In genomic region chr3:71389911-71390573, GRCh38 we compare ENCODE assay signal across 8 cellular contexts.
DNase-seq lines count a peak whose midpoint lies in the region; ATAC-seq and TF ChIP-seq lines count a peak whose summit lies in the region.

No MANE protein-coding gene starts in this region.

- H3K27me3 ChIP-seq in gastroesophageal sphincter (no peaks in the 10 kb centered on the region), parathyroid adenoma (ENCODE audit: control insufficient read depth, insufficient read depth, low read length) (no peaks in the 10 kb centered on the region)

- in situ Hi-C loops in GM13977 (cut with MboI; ENCODE audit: low pct_unique_long_range_greater_than_20kb, low sequenced_read_pairs, unreplicated experiment): no loop called here

- no peaks in the 10 kb centered on the region for H3K9me3 Mint-ChIP-seq in activated CD8-positive, alpha-beta T cell treated with anti-CD3 and anti-CD28 coated beads, Interleukin-2, amount 10 ng/mL, durations not matched to agents 7 days and 5 days (ENCODE audit: insufficient read depth)

- POLR2A ChIA-PET in activated CD8-positive, alpha-beta T cell treated with anti-CD3 and anti-CD28 coated beads, Interleukin-2, amount 10 ng/mL, durations not matched to agents 7 days and 5 days (lab: Charles Lee): interaction anchor here (0.6 to 1.6 kb wide), 6 partner anchors 8 to 361 kb away, joined by 3 to 7 read pairs (median 5); no protein-coding TSS in a partner anchor

- peak overlapping the region; percentile 75 for H3K4me3 Mint-ChIP-seq in activated CD8-positive, alpha-beta T cell treated with anti-CD3 and anti-CD28 coated beads, Interleukin-2, amount 10 ng/mL, durations not matched to agents 7 days and 5 days

- H3K4me2 ChIP-seq in parathyroid adenoma (ENCODE audit: low read length): peak overlapping the region; percentile 27

- H3K36me3 Mint-ChIP-seq in activated CD8-positive, alpha-beta T cell treated with anti-CD3 and anti-CD28 coated beads, Interleukin-2, amount 10 ng/mL, durations not matched to agents 7 days and 5 days (ENCODE audit: low read depth): peaks cover 4% of the 10 kb centered on the region

- peak; percentile 48 for ATAC-seq in activated CD8-positive, alpha-beta T cell treated with anti-CD3 and anti-CD28 coated beads, Interleukin-2, amount 10 ng/mL, durations not matched to agents 7 days and 5 days
- ATAC-seq in gastroesophageal sphincter: peak; percentile 51

- H3K9ac ChIP-seq in parathyroid adenoma: no peak overlapping the region

- TF ChIP-seq CTCF in AG10803 (conservative IDR thresholded peaks at IDR 0.05; ENCODE audit: low read length) (no peak), gastroesophageal sphincter (IDR thresholded peaks at IDR 0.05) (no peak), parathyroid adenoma (IDR thresholded peaks at IDR 0.05) (no peak), GM13977 (IDR thresholded peaks at IDR 0.05; ENCODE audit: extremely low read depth, insufficient read depth, missing control alignments) (no peak)

- H3K4me1 ChIP-seq in gastroesophageal sphincter (peaks cover 16 to 56% (median 18%) of the 10 kb centered on the region in 3 donors), parathyroid adenoma (no peaks in the 10 kb centered on the region)

- peak overlapping the region; percentile 92 for H3K27ac Mint-ChIP-seq in activated CD8-positive, alpha-beta T cell treated with anti-CD3 and anti-CD28 coated beads, Interleukin-2, amount 10 ng/mL, durations not matched to agents 7 days and 5 days

- H3K4me3 ChIP-seq in AG10803 (ENCODE audit: low read length): no peak overlapping the region
- peak overlapping the region in 1 of 2 donors; percentile 14 for H3K4me3 ChIP-seq in gastroesophageal sphincter
- no peak overlapping the region for H3K4me3 ChIP-seq in parathyroid adenoma (ENCODE audit: low read depth, low read length)

- H3K27ac ChIP-seq in gastroesophageal sphincter (peak overlapping the region; percentile 16 to 59 (median 48)), parathyroid adenoma (peak overlapping the region; percentile 43)

- H3K36me3 ChIP-seq in gastroesophageal sphincter: no peaks in the 10 kb centered on the region
- H3K36me3 ChIP-seq in parathyroid adenoma (ENCODE audit: control insufficient read depth, insufficient read depth, low read length): no peaks in the 10 kb centered on the region

- no peak for TF ChIP-seq EP300 in gastroesophageal sphincter (IDR thresholded peaks at IDR 0.05)

- TF ChIP-seq POLR2A in gastroesophageal sphincter (IDR thresholded peaks at IDR 0.05): no peak

- H2AFZ ChIP-seq in parathyroid adenoma: peak overlapping the region; percentile 54

- DNase-seq in AG10803 (ENCODE audit: low read depth) (peak; percentile 44), KG1 (lab: John Stamatoyannopoulos, UW) (peak; percentile 52), GM13977 (ENCODE audit: low spot score) (no peak), NCI-H2171 (lab: John Stamatoyannopoulos, UW) (no peak)
- peak; percentile 49 for DNase-seq in activated CD8-positive, alpha-beta T cell treated with anti-CD3 and anti-CD28 coated beads, Interleukin-2, amount 10 ng/mL, durations not matched to agents 7 days and 5 days
- DNase-seq in effector CD4-positive, alpha-beta T cell: no peak

- 12 to 16% methylated on average over 7 to 8 of the region's 9 CpGs for WGBS in gastroesophageal sphincter (ENCODE audit: low coverage in 1 of 2), 2 donors

- peaks cover 61% of the 10 kb centered on the region for H3K4me1 Mint-ChIP-seq in activated CD8-positive, alpha-beta T cell treated with anti-CD3 and anti-CD28 coated beads, Interleukin-2, amount 10 ng/mL, durations not matched to agents 7 days and 5 days (ENCODE audit: low read depth)

- CTCF ChIA-PET in activated CD8-positive, alpha-beta T cell treated with anti-CD3 and anti-CD28 coated beads, Interleukin-2, amount 10 ng/mL, durations not matched to agents 7 days and 5 days (lab: Charles Lee): interaction anchor here (0.9 to 4.0 kb wide), 9 partner anchors 8 to 121 kb away, joined by 3 to 18 read pairs (median 4); no protein-coding TSS in a partner anchor

- H3K9me3 ChIP-seq in gastroesophageal sphincter (no peaks in the 10 kb centered on the region), parathyroid adenoma (ENCODE audit: control insufficient read depth, low read length) (no peaks in the 10 kb centered on the region)

- H3K79me2 ChIP-seq in parathyroid adenoma: peaks cover 7% of the 10 kb centered on the region

- no peaks in the 10 kb centered on the region for H3K27me3 Mint-ChIP-seq in activated CD8-positive, alpha-beta T cell treated with anti-CD3 and anti-CD28 coated beads, Interleukin-2, amount 10 ng/mL, durations not matched to agents 7 days and 5 days (ENCODE audit: low read depth)

Comparison
In these comparisons a context has a peak if more than half of its experiments do, and no peak if none do; other contexts are left out.
1. DNase-seq: peak in AG10803 (single experiment), KG1 (single experiment) and activated CD8-positive, alpha-beta T cell treated with anti-CD3 and anti-CD28 coated beads, Interleukin-2, amount 10 ng/mL, durations not matched to agents 7 days and 5 days (single experiment); none in effector CD4-positive, alpha-beta T cell (single experiment), GM13977 (single experiment) and NCI-H2171 (single experiment).